In the genomic region with DNA sequence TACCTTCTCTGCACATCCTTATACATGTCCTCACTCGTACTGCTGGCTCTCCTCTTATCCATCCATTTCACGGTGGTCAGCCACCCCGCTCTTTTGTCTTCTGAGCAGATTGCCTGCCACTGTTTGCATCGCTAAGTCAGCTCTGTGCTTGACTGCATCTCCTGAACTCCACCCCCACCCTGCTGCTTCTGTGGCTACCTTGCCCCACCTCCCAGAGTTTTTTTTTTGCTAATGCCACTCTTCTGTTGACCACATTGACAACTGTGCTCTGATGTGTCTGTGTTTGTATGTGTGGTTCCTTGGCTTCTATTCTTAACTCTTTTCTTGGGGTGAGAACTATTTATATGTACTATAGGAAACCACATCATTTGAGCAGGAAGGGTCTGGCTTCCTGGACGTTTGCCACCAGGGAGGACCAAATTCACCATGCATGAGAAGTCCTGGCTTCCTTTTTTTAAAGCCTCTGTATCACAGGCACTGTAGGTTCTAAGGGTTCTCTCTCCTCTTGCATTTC, we compare ENCODE assay signal across 8 cellular contexts. TPM values are rescaled to one million over a fixed set of nuclear protein-coding genes. Genes with fewer than 3 reads are reported as not detected.
A peak's percentile ranks its signal among the peaks of the same experiment; 100 is the strongest.
DNase-seq lines count a peak whose midpoint lies in the region; ATAC-seq and TF ChIP-seq lines count a peak whose summit lies in the region.

No MANE protein-coding gene starts in this region.

- peak overlapping the region; percentile 70 for H3K27ac Mint-ChIP-seq in activated CD4-positive, alpha-beta T cell treated with anti-CD3 and anti-CD28 coated beads, Interleukin-2, amount 10 ng/mL, durations not matched to agents 7 days and 5 days
- H3K27ac Mint-ChIP-seq in osteocyte (ENCODE audit: unreplicated experiment) = no peak overlapping the region

- peak; percentile 41 for DNase-seq in activated CD4-positive, alpha-beta T cell treated with anti-CD3 and anti-CD28 coated beads, Interleukin-2, amount 10 ng/mL, durations not matched to agents 7 days and 5 days
- no peak for DNase-seq in activated CD4-positive, alpha-beta T cell treated with anti-CD3 and anti-CD28 coated beads, Interleukin-2, amount 50 U/mL, for 1 hour
- DNase-seq in NCI-H146 treated with DMSO at 0.1 percent for 48 hours (lab: John Stamatoyannopoulos, UW; ENCODE audit: unreplicated experiment) = peak; percentile 24
- DNase-seq in left cardiac atrium = peak; percentile 57
- DNase-seq in osteocyte (ENCODE audit: extremely low spot score, unreplicated experiment) = no peak
- DNase-seq in COR-L47 (lab: John Stamatoyannopoulos, UW) = no peak
- DNase-seq in NCI-H1105 treated with DMSO at 0.1 percent for 48 hours (lab: John Stamatoyannopoulos, UW) = no peak

- no peak for TF ChIP-seq CTCF in osteocyte (IDR thresholded peaks at IDR 0.05)

- POLR2A ChIA-PET in activated CD4-positive, alpha-beta T cell treated with anti-CD3 and anti-CD28 coated beads, Interleukin-2, amount 10 ng/mL, durations not matched to agents 7 days and 5 days (lab: Charles Lee) = no interaction called here

- CTCF ChIA-PET in activated CD4-positive, alpha-beta T cell treated with anti-CD3 and anti-CD28 coated beads, Interleukin-2, amount 10 ng/mL, durations not matched to agents 7 days and 5 days (lab: Charles Lee) = no interaction called here

- ATAC-seq in HG02759 (IDR thresholded peaks at IDR 0.05; ENCODE audit: unreplicated experiment) (peak; percentile 98), left cardiac atrium (peak in 1 of 2 donors; percentile 69)

- H3K4me3 Mint-ChIP-seq in activated CD4-positive, alpha-beta T cell treated with anti-CD3 and anti-CD28 coated beads, Interleukin-2, amount 10 ng/mL, durations not matched to agents 7 days and 5 days = peak overlapping the region; percentile 29
- H3K4me3 Mint-ChIP-seq in osteocyte (ENCODE audit: unreplicated experiment) = no peak overlapping the region

- peaks cover 59% of the 10 kb centered on the region for H3K27me3 Mint-ChIP-seq in activated CD4-positive, alpha-beta T cell treated with anti-CD3 and anti-CD28 coated beads, Interleukin-2, amount 10 ng/mL, durations not matched to agents 7 days and 5 days
- peaks cover 23% of the 10 kb centered on the region for H3K27me3 Mint-ChIP-seq in osteocyte (ENCODE audit: unreplicated experiment)

- H3K4me1 Mint-ChIP-seq in activated CD4-positive, alpha-beta T cell treated with anti-CD3 and anti-CD28 coated beads, Interleukin-2, amount 10 ng/mL, durations not matched to agents 7 days and 5 days = peaks cover 37% of the 10 kb centered on the region
- H3K4me1 Mint-ChIP-seq in osteocyte (ENCODE audit: unreplicated experiment) = peaks cover 4% of the 10 kb centered on the region

- intact Hi-C loops in left cardiac atrium (cut with DNase I) = no loop called here

- no peaks in the 10 kb centered on the region for H3K9me3 Mint-ChIP-seq in activated CD4-positive, alpha-beta T cell treated with anti-CD3 and anti-CD28 coated beads, Interleukin-2, amount 10 ng/mL, durations not matched to agents 7 days and 5 days
- no peaks in the 10 kb centered on the region for H3K9me3 Mint-ChIP-seq in osteocyte (ENCODE audit: unreplicated experiment)

- H3K36me3 Mint-ChIP-seq in activated CD4-positive, alpha-beta T cell treated with anti-CD3 and anti-CD28 coated beads, Interleukin-2, amount 10 ng/mL, durations not matched to agents 7 days and 5 days (ENCODE audit: low read depth) = no peaks in the 10 kb centered on the region
- H3K36me3 Mint-ChIP-seq in osteocyte (ENCODE audit: unreplicated experiment) = peaks cover 1% of the 10 kb centered on the region

RNA-seq across cellular contexts. Expression of a gene that starts 12.8 kb away (rescaled TPM):
- total RNA-seq in activated CD4-positive, alpha-beta T cell treated with anti-CD3 and anti-CD28 coated beads, Interleukin-2, amount 10 ng/mL, durations not matched to agents 7 days and 5 days = 10 to 100 TPM; 24.9 to 26.6 TPM
- 10 to 100 TPM; 15.5 to 31.1 TPM for total RNA-seq in left cardiac atrium
- total RNA-seq in osteocyte = 23.3 and 23.7 TPM in 2 replicates

Comparison
In these comparisons a context has a peak if more than half of its experiments do, and no peak if none do; other contexts are left out.
1. DNase-seq: peak in activated CD4-positive, alpha-beta T cell treated with anti-CD3 and anti-CD28 coated beads, Interleukin-2, amount 10 ng/mL, durations not matched to agents 7 days and 5 days (single experiment), NCI-H146 treated with DMSO at 0.1 percent for 48 hours (single experiment) and left cardiac atrium (single experiment); none in activated CD4-positive, alpha-beta T cell treated with anti-CD3 and anti-CD28 coated beads, Interleukin-2, amount 50 U/mL, for 1 hour (single experiment), osteocyte (single experiment), COR-L47 (single experiment) and NCI-H1105 treated with DMSO at 0.1 percent for 48 hours (single experiment).